ENCODE assay signal across 14 cellular contexts in the genomic region with DNA sequence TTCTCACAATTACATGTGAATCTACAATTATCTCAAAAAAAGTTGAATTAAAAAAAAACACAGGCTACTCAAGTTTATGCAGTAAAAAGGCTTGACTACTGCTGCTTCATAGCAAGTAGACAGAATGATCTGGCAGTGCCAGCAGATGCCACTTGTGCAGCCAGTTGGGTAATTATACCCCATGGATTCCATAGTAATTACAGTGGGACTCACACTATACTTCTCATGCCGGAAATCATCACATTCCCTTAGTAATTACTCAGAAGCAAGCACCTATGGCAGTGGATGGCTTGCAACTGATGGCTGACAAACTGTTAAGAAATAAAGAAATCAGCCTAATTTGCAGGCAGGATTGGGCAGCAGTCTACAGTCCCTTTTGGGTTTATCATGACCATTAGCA.
DNase-seq lines count a peak whose midpoint lies in the region; ATAC-seq and TF ChIP-seq lines count a peak whose summit lies in the region.
"Had no signal": no experiment of that assay in that cellular context is flagged by ENCODE, and none has a peak within 500 bp of the region (broad histone marks: within the 10 kb centered on the region; RNA-seq: fewer than 3 reads in every experiment).

No MANE protein-coding gene starts in this region.

- no peak overlapping the region for H2AFZ ChIP-seq in hepatocyte

- H3K4me1 ChIP-seq in hepatocyte (ENCODE audit: insufficient read depth) (peaks cover 5% of the 10 kb centered on the region), foreskin keratinocyte (no peaks in the 10 kb centered on the region)

- H3K27me3 ChIP-seq in hepatocyte (no peaks in the 10 kb centered on the region), foreskin keratinocyte (no peaks in the 10 kb centered on the region)

- no peak overlapping the region for H3K4me3 ChIP-seq in hepatocyte

- ATAC-seq in GM19324 (IDR thresholded peaks at IDR 0.05; ENCODE audit: low FRiP score, unreplicated experiment) (no peak), foreskin keratinocyte (no peak)

- no peaks in the 10 kb centered on the region for H3K36me3 ChIP-seq in hepatocyte (replicated peaks; ENCODE audit: insufficient read depth, low read depth)

- peak; percentile 25 for DNase-seq in A172 (ENCODE audit: low spot score)
- peak; percentile 22 for DNase-seq in M059J (ENCODE audit: low read depth)
- peak; percentile 45 for DNase-seq in RKO (ENCODE audit: low spot score)
- DNase-seq in hepatocyte (ENCODE audit: low spot score): no peak
- DNase-seq in foreskin keratinocyte: no peak
- DNase-seq in activated CD8-positive, alpha-beta memory T cell treated with anti-CD3 and anti-CD28 coated beads for 24 hours: no peak
- DNase-seq: DMS153, EL, NCI-H146, NCI-H2227 treated with DMSO at 0.1 percent for 48 hours, NCI-H524 treated with DMSO at 0.1 percent for 48 hours, OCI-M1 had no signal

- H4K20me1 ChIP-seq in hepatocyte (ENCODE audit: insufficient read depth, poor library complexity, severe bottlenecking): no peaks in the 10 kb centered on the region

- no peaks in the 10 kb centered on the region for H3K9me3 ChIP-seq in hepatocyte (ENCODE audit: low read depth)

- no peaks in the 10 kb centered on the region for H3K79me2 ChIP-seq in hepatocyte

- 100% methylated on average over 1 of the region's 1 CpG for WGBS in hepatocyte (ENCODE audit: low lambda C conversion rate, missing lambda C conversion rate)

- no peaks in the 10 kb centered on the region for H3K9me2 ChIP-seq in hepatocyte (replicated peaks; ENCODE audit: insufficient read depth)

- no peak overlapping the region for H3K4me2 ChIP-seq in hepatocyte

- H3K27ac ChIP-seq in hepatocyte (peak overlapping the region; percentile 68), foreskin keratinocyte (no peak overlapping the region)
- H3K27ac ChIP-seq: C4-2B had no signal

- TF ChIP-seq CTCF in hepatocyte (IDR thresholded peaks at IDR 0.05; ENCODE audit: poor library complexity): no peak
- TF ChIP-seq CTCF in foreskin keratinocyte (conservative IDR thresholded peaks at IDR 0.05): no peak

Comparison
In these comparisons a context has a peak if more than half of its experiments do, and no peak if none do; other contexts are left out.
1. DNase-seq: peak in A172 (single experiment), M059J (single experiment) and RKO (single experiment); none in hepatocyte (single experiment), foreskin keratinocyte (0 of 2) and activated CD8-positive, alpha-beta memory T cell treated with anti-CD3 and anti-CD28 coated beads for 24 hours (single experiment).